21 cellular contexts compared by ENCODE assay signal in genomic region chr1:223214272-223214807, GRCh38.
"Had no signal": no experiment of that assay in that cellular context is flagged by ENCODE, and none has a peak within 500 bp of the region (broad histone marks: within the 10 kb centered on the region; RNA-seq: fewer than 3 reads in every experiment).

No MANE protein-coding gene starts in this region.

- H3K4me3 Mint-ChIP-seq: activated CD4-positive, alpha-beta T cell treated with anti-CD3 and anti-CD28 coated beads, Interleukin-2, amount 10 ng/mL, durations not matched to agents 7 days and 5 days; activated CD8-positive, alpha-beta T cell treated with anti-CD3 and anti-CD28 coated beads, Interleukin-2, amount 10 ng/mL, durations not matched to agents 7 days and 5 days; activated T-cell treated with anti-CD3 and anti-CD28 coated beads, Interleukin-2, amount 50 U/mL, for 72 hours had no signal

- H3K27ac Mint-ChIP-seq: activated CD4-positive, alpha-beta T cell treated with anti-CD3 and anti-CD28 coated beads, Interleukin-2, amount 10 ng/mL, durations not matched to agents 7 days and 5 days; activated CD8-positive, alpha-beta T cell treated with anti-CD3 and anti-CD28 coated beads, Interleukin-2, amount 10 ng/mL, durations not matched to agents 7 days and 5 days; activated naive CD4-positive, alpha-beta T cell treated with anti-CD3 and anti-CD28 coated beads, Interleukin-2, amount 50 U/mL, for 72 hours; activated T-cell treated with anti-CD3 and anti-CD28 coated beads, Interleukin-2, amount 50 U/mL, for 72 hours had no signal

- H3K4me3 ChIP-seq: adrenal gland, esophagus muscularis mucosa, gastroesophageal sphincter, heart left ventricle, spleen, tibial artery had no signal

- H3K27me3 Mint-ChIP-seq: activated CD4-positive, alpha-beta T cell treated with anti-CD3 and anti-CD28 coated beads, Interleukin-2, amount 10 ng/mL, durations not matched to agents 7 days and 5 days had no signal

- H3K4me1 Mint-ChIP-seq: activated CD4-positive, alpha-beta T cell treated with anti-CD3 and anti-CD28 coated beads, Interleukin-2, amount 10 ng/mL, durations not matched to agents 7 days and 5 days had no signal

- H3K27ac ChIP-seq: adrenal gland, esophagus muscularis mucosa, gastroesophageal sphincter, heart left ventricle, spleen, tibial artery had no signal

- ATAC-seq: activated CD4-positive, CD25-positive, alpha-beta regulatory T cell treated with anti-CD3 and anti-CD28 coated beads, Interleukin-2, amount 50 U/mL, for 24 hours; activated CD8-positive, alpha-beta T cell treated with anti-CD3 and anti-CD28 coated beads, Interleukin-2, amount 10 ng/mL, durations not matched to agents 7 days and 5 days; activated naive CD4-positive, alpha-beta T cell treated with anti-CD3 and anti-CD28 coated beads, Interleukin-2, amount 50 U/mL, for 72 hours; activated T-cell treated with anti-CD3 and anti-CD28 coated beads, Interleukin-2, amount 50 U/mL, for 72 hours; gastroesophageal sphincter; heart left ventricle; left ventricle myocardium superior had no signal

- H3K36me3 ChIP-seq: adrenal gland, esophagus muscularis mucosa, gastroesophageal sphincter, heart left ventricle, spleen, tibial artery had no signal

- H3K27me3 ChIP-seq: adrenal gland, gastroesophageal sphincter, heart left ventricle, spleen, tibial artery had no signal

- DNase-seq: activated CD4-positive, alpha-beta T cell treated with anti-CD3 and anti-CD28 coated beads, Interleukin-2, amount 10 ng/mL, durations not matched to agents 7 days and 5 days; activated CD8-positive, alpha-beta memory T cell treated with anti-CD3 and anti-CD28 coated beads, Interleukin-2, amount 50 U/mL, for 48 hours; activated CD8-positive, alpha-beta T cell treated with anti-CD3 and anti-CD28 coated beads, Interleukin-2, amount 10 ng/mL, durations not matched to agents 7 days and 5 days; activated gamma-delta T cell treated with Interleukin-2 at 50 U/mL for 16 hours; activated T-cell treated with anti-CD3 and anti-CD28 coated beads, Interleukin-2, amount 50 U/mL, for 72 hours; adrenal gland; dermis blood vessel endothelial cell; effector memory CD4-positive, alpha-beta T cell; heart left ventricle; kidney glomerular epithelial cell; left ventricle myocardium superior; occipital lobe; retina; spleen; stimulated activated naive CD4-positive, alpha-beta T cell treated with Interleukin-2 at 50 U/mL for 16 hours; T-helper 9 cell; tibial artery had no signal
